ENCODE assay signal across 21 cellular contexts in the genomic region with DNA sequence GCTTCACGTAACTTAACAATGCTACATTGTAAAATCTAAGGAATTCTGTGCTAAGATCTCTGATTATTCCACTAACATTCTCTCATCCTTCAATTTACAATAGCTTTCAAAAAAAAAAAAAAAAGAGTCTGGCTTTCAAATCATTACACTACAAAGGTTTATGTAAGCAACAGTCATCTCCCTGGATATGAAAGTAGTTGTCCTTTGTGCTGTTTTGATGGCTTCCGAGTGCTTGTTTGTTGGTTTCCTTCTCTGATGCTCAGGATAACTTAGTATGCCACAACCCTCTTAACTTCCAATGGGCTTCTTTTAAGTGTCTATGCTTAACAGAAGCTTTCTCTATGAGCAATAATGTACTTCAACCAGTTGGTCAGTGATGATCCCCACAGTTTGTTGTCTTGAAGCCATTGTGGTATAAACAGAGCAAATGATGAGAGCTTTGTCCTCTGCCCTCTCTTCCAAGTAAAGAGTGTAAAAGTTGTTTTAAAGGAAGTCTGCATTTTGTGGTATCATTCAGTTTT.
"Had no signal": no experiment of that assay in that cellular context is flagged by ENCODE, and none has a peak within 500 bp of the region (broad histone marks: within the 10 kb centered on the region; RNA-seq: fewer than 3 reads in every experiment).

No MANE protein-coding gene starts in this region.

- H3K27me3 Mint-ChIP-seq: activated CD4-positive, alpha-beta T cell treated with anti-CD3 and anti-CD28 coated beads, Interleukin-2, amount 10 ng/mL, durations not matched to agents 7 days and 5 days; activated naive CD4-positive, alpha-beta T cell treated with anti-CD3 and anti-CD28 coated beads, Interleukin-2, amount 10 ng/mL, durations not matched to agents 7 days and 5 days; central memory CD8-positive, alpha-beta T cell; naive thymus-derived CD4-positive, alpha-beta T cell; stimulated activated naive CD8-positive, alpha-beta T cell treated with anti-CD3 and anti-CD28 coated beads, Interleukin-15, amount 100 ng/mL, for 72 hours; type B pancreatic cell had no signal

- H3K4me3 Mint-ChIP-seq: activated CD4-positive, alpha-beta T cell treated with anti-CD3 and anti-CD28 coated beads, Interleukin-2, amount 10 ng/mL, durations not matched to agents 7 days and 5 days; activated naive CD4-positive, alpha-beta T cell treated with anti-CD3 and anti-CD28 coated beads, Interleukin-2, amount 10 ng/mL, durations not matched to agents 7 days and 5 days; central memory CD8-positive, alpha-beta T cell; naive thymus-derived CD4-positive, alpha-beta T cell; stimulated activated naive CD8-positive, alpha-beta T cell treated with anti-CD3 and anti-CD28 coated beads, Interleukin-15, amount 100 ng/mL, for 72 hours; type B pancreatic cell had no signal

- H3K9me3 Mint-ChIP-seq: activated CD4-positive, alpha-beta T cell treated with anti-CD3 and anti-CD28 coated beads, Interleukin-2, amount 10 ng/mL, durations not matched to agents 7 days and 5 days; activated naive CD4-positive, alpha-beta T cell treated with anti-CD3 and anti-CD28 coated beads, Interleukin-2, amount 10 ng/mL, durations not matched to agents 7 days and 5 days; central memory CD8-positive, alpha-beta T cell; naive thymus-derived CD4-positive, alpha-beta T cell; stimulated activated naive CD8-positive, alpha-beta T cell treated with anti-CD3 and anti-CD28 coated beads, Interleukin-15, amount 100 ng/mL, for 72 hours; type B pancreatic cell had no signal

- H3K27ac Mint-ChIP-seq: activated CD4-positive, alpha-beta T cell treated with anti-CD3 and anti-CD28 coated beads, Interleukin-2, amount 10 ng/mL, durations not matched to agents 7 days and 5 days; activated naive CD4-positive, alpha-beta T cell treated with anti-CD3 and anti-CD28 coated beads, Interleukin-2, amount 10 ng/mL, durations not matched to agents 7 days and 5 days; stimulated activated naive CD8-positive, alpha-beta T cell treated with anti-CD3 and anti-CD28 coated beads, Interleukin-15, amount 100 ng/mL, for 72 hours; type B pancreatic cell had no signal

- DNase-seq: activated CD4-positive, alpha-beta T cell treated with anti-CD3 and anti-CD28 coated beads, Interleukin-2, amount 10 ng/mL, durations not matched to agents 7 days and 5 days; activated CD4-positive, CD25-positive, alpha-beta regulatory T cell; activated CD8-positive, alpha-beta memory T cell treated with anti-CD3 and anti-CD28 coated beads for 24 hours; activated CD8-positive, alpha-beta memory T cell treated with anti-CD3 and anti-CD28 coated beads, Interleukin-2, amount 50 U/mL, for 48 hours; activated effector memory CD4-positive, alpha-beta T cell treated with Interleukin-2 at 50 U/mL for 16 hours; activated naive CD4-positive, alpha-beta T cell treated with anti-CD3 and anti-CD28 coated beads, Interleukin-2, amount 10 ng/mL, durations not matched to agents 7 days and 5 days; activated T-cell treated with anti-CD3 and anti-CD28 coated beads, Interleukin-2, amount 50 U/mL, for 48 hours; cortex of kidney; effector CD4-positive, alpha-beta T cell; gastrocnemius medialis; heart left ventricle; kidney; mammary epithelial cell; naive thymus-derived CD4-positive, alpha-beta T cell; sigmoid colon; stimulated activated CD4-positive, alpha-beta T cell treated with anti-CD3 and anti-CD28 coated beads, Interleukin-12 subunit alpha, Interleukin-12 subunit beta, amount 100 ng/mL, for 4 hours; stimulated activated CD4-positive, alpha-beta T cell treated with anti-CD3 and anti-CD28 coated beads, Interleukin-1b, Interleukin-23, amount 100 ng/mL, for 48 hours; stimulated activated CD8-positive, alpha-beta memory T cell treated with anti-CD3 and anti-CD28 coated beads, Interleukin-4, amount 100 ng/mL, for 48 hours; stimulated activated naive CD8-positive, alpha-beta T cell treated with anti-CD3 and anti-CD28 coated beads, Interleukin-15, amount 100 ng/mL, for 72 hours had no signal

- ATAC-seq: gastrocnemius medialis; naive thymus-derived CD4-positive, alpha-beta T cell; stimulated activated naive CD8-positive, alpha-beta T cell treated with anti-CD3 and anti-CD28 coated beads, Interleukin-15, amount 100 ng/mL, for 72 hours had no signal

- H3K36me3 Mint-ChIP-seq: type B pancreatic cell had no signal
